8 cellular contexts compared by ENCODE assay signal in the genomic region with DNA sequence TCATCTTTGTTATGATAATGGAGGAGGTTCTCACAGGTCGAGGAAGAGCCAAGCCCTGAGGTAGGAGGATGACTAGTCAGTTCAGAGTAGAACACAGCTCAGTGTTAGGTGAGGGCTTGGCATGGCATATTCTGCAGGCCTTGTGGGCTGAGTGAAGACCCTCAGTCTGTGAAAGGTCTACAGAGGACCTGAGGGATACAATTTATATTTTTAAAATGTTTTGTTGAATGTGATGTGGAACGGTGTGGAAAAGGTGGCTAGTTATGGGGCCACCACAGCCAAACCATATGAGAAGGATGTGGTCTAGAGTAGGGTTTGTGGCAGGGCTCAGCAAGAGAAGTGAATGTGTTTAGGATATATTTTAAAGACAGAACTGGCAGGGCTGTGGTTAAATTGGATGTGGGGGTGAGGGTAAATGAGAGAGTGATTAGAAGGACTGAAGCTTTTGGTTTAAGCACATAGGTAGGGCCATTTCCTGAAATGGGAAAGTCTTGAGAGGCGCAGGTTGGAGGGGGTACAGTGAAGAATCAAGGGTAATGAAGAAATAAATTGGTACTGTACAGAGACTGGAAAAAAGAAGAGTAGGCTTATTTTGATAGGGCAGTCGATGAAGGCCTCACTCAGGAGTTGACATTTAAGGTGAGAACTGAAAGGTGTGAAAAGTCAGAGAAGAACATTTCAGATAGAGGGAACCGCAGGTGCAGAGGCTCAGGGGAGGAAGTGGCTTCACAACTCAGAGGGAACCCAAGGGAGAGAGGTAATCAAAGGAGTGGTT.
DNase-seq lines count a peak whose midpoint lies in the region; ATAC-seq lines count a peak whose summit lies in the region.

No MANE protein-coding gene starts in this region.

- no peak overlapping the region for H3K27ac ChIP-seq in substantia nigra (ENCODE audit: low read depth, low read length, poor library complexity, severe bottlenecking)

- ATAC-seq in GM21360 (IDR thresholded peaks at IDR 0.05; ENCODE audit: unreplicated experiment) (peak; percentile 61), HG03378 (IDR thresholded peaks at IDR 0.05; ENCODE audit: unreplicated experiment) (peak; percentile 78)

- DNase-seq in activated T-helper 1 cell treated with Interleukin-2 at 50 U/mL for 16 hours (ENCODE audit: low read depth) (peak; percentile 20), NCI-H146 (lab: John Stamatoyannopoulos, UW) (no peak), substantia nigra (lab: John Stamatoyannopoulos, UW) (no peak), germinal center (ENCODE audit: low spot score) (no peak), superior temporal gyrus (ENCODE audit: extremely low spot score) (no peak)
- DNase-seq in stimulated activated naive CD4-positive, alpha-beta T cell treated with Interleukin-2 at 50 U/mL for 16 hours (lab: John Stamatoyannopoulos, UW): peak; percentile 16

Comparison
In these comparisons a context has a peak if more than half of its experiments do, and no peak if none do; other contexts are left out.
1. DNase-seq: peak in activated T-helper 1 cell treated with Interleukin-2 at 50 U/mL for 16 hours (single experiment) and stimulated activated naive CD4-positive, alpha-beta T cell treated with Interleukin-2 at 50 U/mL for 16 hours (single experiment); none in NCI-H146 (single experiment), substantia nigra (0 of 49), germinal center (single experiment) and superior temporal gyrus (single experiment).